Comparison of ENCODE assay signal across 11 cellular contexts in genomic region chrX:70336767-70337166, GRCh38. TPM values are rescaled to one million over a fixed set of nuclear protein-coding genes. Genes with fewer than 3 reads are reported as not detected.
DNase-seq lines count a peak whose midpoint lies in the region; ATAC-seq and TF ChIP-seq lines count a peak whose summit lies in the region.
"Had no signal": no experiment of that assay in that cellular context is flagged by ENCODE, and none has a peak within 500 bp of the region (broad histone marks: within the 10 kb centered on the region; RNA-seq: fewer than 3 reads in every experiment).

No MANE protein-coding gene starts in this region.

- no peak overlapping the region for H3K4me3 ChIP-seq in SJCRH30
- H3K4me3 ChIP-seq: thoracic aorta had no signal

- intact Hi-C loops in natural killer cell (cut with micrococcal nuclease): no loop called here

- H3K4me1 ChIP-seq in SJCRH30: no peaks in the 10 kb centered on the region

- no peak for DNase-seq in natural killer cell treated with Interleukin-12 subunit alpha and Interleukin-12 subunit beta and Interleukin-15 and Interleukin-18, amount 100 ng/mL, for 72 hours (ENCODE audit: low spot score)
- DNase-seq in natural killer cell (no peak), NCI-H748 treated with DMSO at 0.1 percent for 48 hours (lab: John Stamatoyannopoulos, UW) (no peak), SJCRH30 (no peak), DMS 273 (lab: John Stamatoyannopoulos, UW; ENCODE audit: unreplicated experiment) (no peak)
- peak in 1 of 2 donors; percentile 19 for DNase-seq in stimulated activated naive CD8-positive, alpha-beta T cell treated with anti-CD3 and anti-CD28 coated beads, Interleukin-15, amount 100 ng/mL, for 72 hours
- DNase-seq: endodermal cell; naive thymus-derived CD4-positive, alpha-beta T cell had no signal

- no peaks in the 10 kb centered on the region for H3K9me3 ChIP-seq in SJCRH30 (replicated peaks)
- H3K9me3 ChIP-seq: thoracic aorta had no signal

- no peak overlapping the region for H3K4me3 Mint-ChIP-seq in natural killer cell treated with Interleukin-12 subunit alpha and Interleukin-12 subunit beta and Interleukin-15 and Interleukin-18, amount 100 ng/mL, for 72 hours
- H3K4me3 Mint-ChIP-seq in natural killer cell: no peak overlapping the region
- no peak overlapping the region for H3K4me3 Mint-ChIP-seq in stimulated activated naive CD8-positive, alpha-beta T cell treated with anti-CD3 and anti-CD28 coated beads, Interleukin-15, amount 100 ng/mL, for 72 hours
- H3K4me3 Mint-ChIP-seq: endodermal cell had no signal

- no peaks in the 10 kb centered on the region for H3K27me3 ChIP-seq in SJCRH30

- peak; percentile 59 to 83 for ATAC-seq in natural killer cell treated with Interleukin-12 subunit alpha and Interleukin-12 subunit beta and Interleukin-15 and Interleukin-18, amount 100 ng/mL, for 72 hours
- ATAC-seq in natural killer cell: no peak
- peak; percentile 100 for ATAC-seq in HG02623 (IDR thresholded peaks at IDR 0.05; ENCODE audit: unreplicated experiment)
- ATAC-seq in HG03457 (IDR thresholded peaks at IDR 0.05; ENCODE audit: unreplicated experiment): peak; percentile 99
- ATAC-seq in stimulated activated naive CD8-positive, alpha-beta T cell treated with anti-CD3 and anti-CD28 coated beads, Interleukin-15, amount 100 ng/mL, for 72 hours: peak; percentile 100
- ATAC-seq: naive thymus-derived CD4-positive, alpha-beta T cell had no signal

- H3K27ac Mint-ChIP-seq in natural killer cell treated with Interleukin-12 subunit alpha and Interleukin-12 subunit beta and Interleukin-15 and Interleukin-18, amount 100 ng/mL, for 72 hours: no peak overlapping the region
- H3K27ac Mint-ChIP-seq in natural killer cell: no peak overlapping the region
- H3K27ac Mint-ChIP-seq in stimulated activated naive CD8-positive, alpha-beta T cell treated with anti-CD3 and anti-CD28 coated beads, Interleukin-15, amount 100 ng/mL, for 72 hours: peak overlapping the region; percentile 28 to 69
- H3K27ac Mint-ChIP-seq: endodermal cell had no signal

- no peaks in the 10 kb centered on the region for H3K36me3 Mint-ChIP-seq in natural killer cell treated with Interleukin-12 subunit alpha and Interleukin-12 subunit beta and Interleukin-15 and Interleukin-18, amount 100 ng/mL, for 72 hours
- no peaks in the 10 kb centered on the region for H3K36me3 Mint-ChIP-seq in natural killer cell

- H3K27ac ChIP-seq in SJCRH30: no peak overlapping the region
- H3K27ac ChIP-seq: thoracic aorta had no signal

- no peak for TF ChIP-seq CTCF in natural killer cell (IDR thresholded peaks at IDR 0.05)

- H3K27me3 Mint-ChIP-seq in natural killer cell treated with Interleukin-12 subunit alpha and Interleukin-12 subunit beta and Interleukin-15 and Interleukin-18, amount 100 ng/mL, for 72 hours: no peaks in the 10 kb centered on the region
- peaks cover 0 to 7% of the 10 kb centered on the region in 2 donors for H3K27me3 Mint-ChIP-seq in natural killer cell (ENCODE audit: low read depth in 2 of 2)
- no peaks in the 10 kb centered on the region for H3K27me3 Mint-ChIP-seq in stimulated activated naive CD8-positive, alpha-beta T cell treated with anti-CD3 and anti-CD28 coated beads, Interleukin-15, amount 100 ng/mL, for 72 hours
- H3K27me3 Mint-ChIP-seq: naive thymus-derived CD4-positive, alpha-beta T cell had no signal

- no peaks in the 10 kb centered on the region for H3K9me3 Mint-ChIP-seq in natural killer cell treated with Interleukin-12 subunit alpha and Interleukin-12 subunit beta and Interleukin-15 and Interleukin-18, amount 100 ng/mL, for 72 hours
- H3K9me3 Mint-ChIP-seq in natural killer cell: no peaks in the 10 kb centered on the region
- no peaks in the 10 kb centered on the region for H3K9me3 Mint-ChIP-seq in stimulated activated naive CD8-positive, alpha-beta T cell treated with anti-CD3 and anti-CD28 coated beads, Interleukin-15, amount 100 ng/mL, for 72 hours
- H3K9me3 Mint-ChIP-seq: naive thymus-derived CD4-positive, alpha-beta T cell had no signal

- no peaks in the 10 kb centered on the region for H3K4me1 Mint-ChIP-seq in natural killer cell treated with Interleukin-12 subunit alpha and Interleukin-12 subunit beta and Interleukin-15 and Interleukin-18, amount 100 ng/mL, for 72 hours (ENCODE audit: low read depth in 2 of 2)
- H3K4me1 Mint-ChIP-seq in natural killer cell: no peaks in the 10 kb centered on the region
- H3K4me1 Mint-ChIP-seq in stimulated activated naive CD8-positive, alpha-beta T cell treated with anti-CD3 and anti-CD28 coated beads, Interleukin-15, amount 100 ng/mL, for 72 hours: peaks cover 18% of the 10 kb centered on the region
- H3K4me1 Mint-ChIP-seq: endodermal cell had no signal

- peaks cover 44% of the 10 kb centered on the region for H3K36me3 ChIP-seq in SJCRH30
- H3K36me3 ChIP-seq: thoracic aorta had no signal

RNA-seq across cellular contexts. Expression of gene KIF4A, which starts 46.9 kb away (rescaled TPM):
- 10 to 100 TPM; 17.2 to 29.8 TPM for total RNA-seq in natural killer cell treated with Interleukin-12 subunit alpha and Interleukin-12 subunit beta and Interleukin-15 and Interleukin-18, amount 100 ng/mL, for 72 hours
- total RNA-seq in natural killer cell: 1 to 10 TPM in 1 of 3 donors, under 1 TPM in 2; 0.53 to 1.3 (median 0.79) TPM
- 60.9 and 63.1 TPM in 2 replicates for total RNA-seq in SJCRH30 (2014; rRNA removed; shearing (Covaris generic))

RNA-seq across cellular contexts. Expression of gene PDZD11, which starts 47.0 kb away (rescaled TPM):
- total RNA-seq in natural killer cell treated with Interleukin-12 subunit alpha and Interleukin-12 subunit beta and Interleukin-15 and Interleukin-18, amount 100 ng/mL, for 72 hours: 10 to 100 TPM; 27.9 to 28.3 TPM
- total RNA-seq in natural killer cell: 10 to 100 TPM; 16.7 to 22.3 (median 17.0) TPM
- total RNA-seq in SJCRH30 (2014; rRNA removed; shearing (Covaris generic)): 86.5 and 91.6 TPM in 2 replicates

RNA-seq across cellular contexts. Expression of gene RAB41, which starts 54.8 kb away (rescaled TPM):
- total RNA-seq in natural killer cell treated with Interleukin-12 subunit alpha and Interleukin-12 subunit beta and Interleukin-15 and Interleukin-18, amount 100 ng/mL, for 72 hours: not detected
- not detected for total RNA-seq in natural killer cell
- not detected in 2 replicates for total RNA-seq in SJCRH30 (2014; rRNA removed; shearing (Covaris generic))
- total RNA-seq: endodermal cell; naive thymus-derived CD4-positive, alpha-beta T cell; thoracic aorta had no signal

Comparison
In these comparisons a context has a peak if more than half of its experiments do, and no peak if none do; other contexts are left out.
1. ATAC-seq: peak in natural killer cell treated with Interleukin-12 subunit alpha and Interleukin-12 subunit beta and Interleukin-15 and Interleukin-18, amount 100 ng/mL, for 72 hours (2 of 2), HG02623 (single experiment), HG03457 (single experiment) and stimulated activated naive CD8-positive, alpha-beta T cell treated with anti-CD3 and anti-CD28 coated beads, Interleukin-15, amount 100 ng/mL, for 72 hours (single experiment); none in natural killer cell (0 of 3).
2. RNA of gene KIF4A, which starts 46.9 kb away (total RNA-seq): 60.9 to 63.1 TPM in SJCRH30 and 17.2 to 29.8 TPM in natural killer cell treated with Interleukin-12 subunit alpha and Interleukin-12 subunit beta and Interleukin-15 and Interleukin-18, amount 100 ng/mL, for 72 hours; 0.53 to 1.3 TPM in natural killer cell; every median in the first group is over 4 times any median in the second.
3. H3K27ac Mint-ChIP-seq: peak in stimulated activated naive CD8-positive, alpha-beta T cell treated with anti-CD3 and anti-CD28 coated beads, Interleukin-15, amount 100 ng/mL, for 72 hours (2 of 2); none in natural killer cell treated with Interleukin-12 subunit alpha and Interleukin-12 subunit beta and Interleukin-15 and Interleukin-18, amount 100 ng/mL, for 72 hours (0 of 2) and natural killer cell (0 of 2).